22 cellular contexts compared by ENCODE assay signal in genomic region chr1:37461698-37462436, GRCh38. TPM values are rescaled to one million over a fixed set of nuclear protein-coding genes. Genes with fewer than 3 reads are reported as not detected.
DNase-seq lines count a peak whose midpoint lies in the region; ATAC-seq, FAIRE-seq and TF ChIP-seq lines count a peak whose summit lies in the region.
"Had no signal": no experiment of that assay in that cellular context is flagged by ENCODE, and none has a peak within 500 bp of the region (broad histone marks: within the 10 kb centered on the region; RNA-seq: fewer than 3 reads in every experiment).

No MANE protein-coding gene starts in this region.

- H3K4me3 ChIP-seq in HepG2 (replicated peaks in 1 of 3; ENCODE audit: insufficient read depth in 1 of 3, low read depth in 2 of 3, low read length in 3 of 3) (no peak overlapping the region), right lobe of liver (no peak overlapping the region), fibroblast of pulmonary artery (replicated peaks; ENCODE audit: low read depth, low read length) (no peak overlapping the region), vagina (no peak overlapping the region), GM23338 (no peak overlapping the region)

- no peak overlapping the region for H2AFZ ChIP-seq in HepG2 (ENCODE audit: low read length)
- H2AFZ ChIP-seq in GM23338 = no peak overlapping the region

- H3K27me3 ChIP-seq in HepG2 (ENCODE audit: control insufficient read depth in 1 of 2, insufficient read depth in 2 of 2, low read length in 2 of 2) = no peaks in the 10 kb centered on the region
- H3K27me3 ChIP-seq in right lobe of liver = no peaks in the 10 kb centered on the region
- no peaks in the 10 kb centered on the region for H3K27me3 ChIP-seq in vagina
- no peaks in the 10 kb centered on the region for H3K27me3 ChIP-seq in GM23338 (ENCODE audit: insufficient read depth)
- H3K27me3 ChIP-seq: BE2C had no signal

- H3K9me3 Mint-ChIP-seq in GM23338 = no peaks in the 10 kb centered on the region
- H3K9me3 Mint-ChIP-seq: CD4-positive, alpha-beta T cell; HFFc6 had no signal

- H3K4me2 ChIP-seq in HepG2 (ENCODE audit: low read depth, low read length) = peak overlapping the region; percentile 37
- H3K4me2 ChIP-seq in GM23338 = no peak overlapping the region

- H3K36me3 Mint-ChIP-seq in GM23338 (ENCODE audit: low read depth) = no peaks in the 10 kb centered on the region

- H3K36me3 ChIP-seq in HepG2 (replicated peaks in 1 of 2; ENCODE audit: control insufficient read depth in 1 of 2, insufficient read depth in 2 of 2, low read length in 2 of 2) = no peaks in the 10 kb centered on the region
- H3K36me3 ChIP-seq in right lobe of liver = no peaks in the 10 kb centered on the region
- H3K36me3 ChIP-seq in vagina = no peaks in the 10 kb centered on the region
- no peaks in the 10 kb centered on the region for H3K36me3 ChIP-seq in GM23338 (ENCODE audit: insufficient read depth)
- H3K36me3 ChIP-seq: BE2C had no signal

- TF ChIP-seq RAD21 in HepG2 (CRISPR knock-in tag; IDR thresholded peaks at IDR 0.05) = no peak

- H3K27ac ChIP-seq in HepG2 (ENCODE audit: extremely low read length, insufficient read depth, low read length) (no peak overlapping the region), right lobe of liver (no peak overlapping the region), VCaP (peak overlapping the region; percentile 86; the same call in 1 of the 2 replicates), vagina (no peak overlapping the region), GM23338 (ENCODE audit: low read depth) (no peak overlapping the region)
- H3K27ac ChIP-seq: HL-60 had no signal

- peaks cover 8% of the 10 kb centered on the region for H3K27me3 Mint-ChIP-seq in GM23338 (ENCODE audit: insufficient read depth, low read depth, poor library complexity)
- H3K27me3 Mint-ChIP-seq: CD4-positive, alpha-beta T cell had no signal

- FAIRE-seq in HepG2 (lab: Jason Lieb, UNC) = no peak
- FAIRE-seq: D721Med, G401.6, GM12892, GM18507 had no signal

- CTCF ChIA-PET in HepG2 (lab: Yijun Ruan, JAX; ENCODE audit: low intra/inter-chr PET ratio, low total read pairs) = no interaction called here

- H3K9me2 ChIP-seq in GM23338 (ENCODE audit: insufficient read depth) = no peaks in the 10 kb centered on the region

- intact Hi-C loops in HepG2 (cut with micrococcal nuclease; ENCODE audit: unreplicated experiment) = no loop called here
- intact Hi-C loops in right lobe of liver (cut with DNase I) = no loop called here
- intact Hi-C loops in vagina (cut with DNase I) = no loop called here

- H3K9me3 ChIP-seq in HepG2 (ENCODE audit: low read length) = no peaks in the 10 kb centered on the region
- H3K9me3 ChIP-seq in right lobe of liver = no peaks in the 10 kb centered on the region
- no peaks in the 10 kb centered on the region for H3K9me3 ChIP-seq in vagina
- H3K9me3 ChIP-seq: BE2C, Caco-2 had no signal

- H4K20me1 ChIP-seq in HepG2 (ENCODE audit: insufficient read depth, low read length) = no peaks in the 10 kb centered on the region
- H4K20me1 ChIP-seq in GM23338 (replicated peaks; ENCODE audit: insufficient read depth) = no peaks in the 10 kb centered on the region

- H3F3A ChIP-seq in GM23338 (replicated peaks; ENCODE audit: low read depth) = no peaks in the 10 kb centered on the region

- TF ChIP-seq EP300 in HepG2 (IDR thresholded peaks at IDR 0.05; ENCODE audit: low read depth in 2 of 2, low read length in 2 of 2) (peak in 1 of 2 experiments; percentile 53; a peak in 2 of 4 replicates), HepG2 (CRISPR knock-in tag; IDR thresholded peaks at IDR 0.05; ENCODE audit: borderline replicate concordance) (no peak)

- ATAC-seq in HepG2 (peak; percentile 84), right lobe of liver (no peak), GM23338 (no peak)
- ATAC-seq: HCT116 had no signal

- no peak for TF ChIP-seq POLR2A in HepG2 (IDR thresholded peaks at IDR 0.05; ENCODE audit: insufficient read depth in 1 of 2, low read depth in 2 of 2, low read length in 2 of 2)
- no peak for TF ChIP-seq POLR2A in right lobe of liver (IDR thresholded peaks at IDR 0.05)
- TF ChIP-seq POLR2A in vagina (IDR thresholded peaks at IDR 0.05) = no peak

- H3K79me2 ChIP-seq in HepG2 (ENCODE audit: insufficient read depth, low read length) (no peaks in the 10 kb centered on the region), GM23338 (replicated peaks; ENCODE audit: insufficient read depth) (no peaks in the 10 kb centered on the region)

- WGBS in HepG2 (ENCODE audit: low lambda C conversion rate) = 34% methylated on average over 9 of the region's 9 CpGs
- 71% methylated on average over 7 of the region's 9 CpGs for WGBS in right lobe of liver (ENCODE audit: insufficient coverage, low coverage, low lambda C conversion rate, missing lambda C conversion rate)

- no peak overlapping the region for H3K27ac Mint-ChIP-seq in GM23338
- H3K27ac Mint-ChIP-seq: CD4-positive, alpha-beta T cell; HFFc6 had no signal

- in situ Hi-C loops in HepG2 (cut with HindIII; ENCODE audit: extremely low pct_ligation_motif_present, low pct_unique_long_range_greater_than_20kb) = no loop called here

- POLR2A ChIA-PET in HepG2 (lab: Yijun Ruan, JAX) = no interaction called here

- TF ChIP-seq CTCF in HepG2 (CRISPR knock-in tag; IDR thresholded peaks at IDR 0.05) (no peak), right lobe of liver (IDR thresholded peaks at IDR 0.05) (no peak), VCaP (conservative IDR thresholded peaks at IDR 0.05) (no peak), fibroblast of pulmonary artery (IDR thresholded peaks at IDR 0.05; ENCODE audit: low read length, missing control alignments) (no peak), vagina (IDR thresholded peaks at IDR 0.05) (no peak), GM23338 (conservative IDR thresholded peaks at IDR 0.05; ENCODE audit: low read depth in 2 of 2) (no peak)

- BruUV-seq in HepG2 (replicated peaks; lab: Mats Ljungman, UMichigan) = no TSS peak

- no peak overlapping the region for H3K9ac ChIP-seq in HepG2 (ENCODE audit: insufficient read depth, low read depth, low read length)

- H3K4me1 ChIP-seq in HepG2 (ENCODE audit: insufficient read depth, low read length) (peaks cover 26% of the 10 kb centered on the region), right lobe of liver (peaks cover 0 to 26% (median 3%) of the 10 kb centered on the region in 4 donors), vagina (peaks cover 6% of the 10 kb centered on the region), GM23338 (ENCODE audit: insufficient read depth) (no peaks in the 10 kb centered on the region)
- H3K4me1 ChIP-seq: BE2C, Caco-2 had no signal

- peaks cover 6% of the 10 kb centered on the region; the same call in 2 of the 3 replicates for H3K4me1 Mint-ChIP-seq in GM23338

- DNase-seq in HepG2 (ENCODE audit: low spot score) = peak; percentile 48
- DNase-seq in right lobe of liver = no peak
- DNase-seq in fibroblast of pulmonary artery (ENCODE audit: low read depth) = peak; percentile 58
- DNase-seq in vagina (ENCODE audit: extremely low spot score in 2 of 2) = no peak
- no peak for DNase-seq in iPS-NIHi11 (ENCODE audit: low spot score)
- DNase-seq in GM23338 (ENCODE audit: low spot score) = no peak
- DNase-seq: ACHN; BE2C; C1 segment of cervical spinal cord; Caco-2; CD4-positive, alpha-beta T cell; GOT3; H7; HFFc6; IMR-90 had no signal

- H3K4me3 Mint-ChIP-seq in GM23338 = no peak overlapping the region
- H3K4me3 Mint-ChIP-seq: CD4-positive, alpha-beta T cell; HFFc6 had no signal

RNA-seq across cellular contexts. Expression of gene ZC3H12A, which starts 12.5 kb away (rescaled TPM):
- total RNA-seq in HepG2 (2016; rRNA removed; fragmentation: Illumina TruSeq; extraction: Trizol) = 4.2 and 6.8 TPM in 2 replicates
- 1.2 and 1.8 TPM in 2 replicates for total RNA-seq in HepG2 (2016; cell fraction: cytosol; rRNA removed; fragmentation: Illumina TruSeq; extraction: Trizol; ENCODE audit: low read depth)
- total RNA-seq in HepG2 (2016; cell fraction: insoluble cytoplasmic fraction; rRNA removed; fragmentation: Illumina TruSeq; extraction: Trizol) = 3.9 and 5.9 TPM in 2 replicates
- total RNA-seq in HepG2 (2016; cell fraction: membrane; rRNA removed; fragmentation: Illumina TruSeq; extraction: Trizol) = 2.6 and 3.2 TPM in 2 replicates
- 8.0 and 8.9 TPM in 2 replicates for total RNA-seq in HepG2 (2016; cell fraction: nucleus; rRNA removed; fragmentation: Illumina TruSeq; extraction: Trizol)
- 13.3 and 21.1 TPM in 2 replicates for polyA plus RNA-seq in HepG2 (2011; rRNA removed)
- polyA plus RNA-seq in HepG2 (2011; cell fraction: cytosol; rRNA removed) = 11.9 and 13.7 TPM in 2 replicates
- polyA plus RNA-seq in HepG2 (2011; cell fraction: nucleus; rRNA removed) = 45.8 and 63.2 TPM in 2 replicates
- 3.7 and 6.2 TPM in 2 replicates for polyA plus RNA-seq in HepG2 (2012)
- polyA plus RNA-seq in HepG2 (2016; cell fraction: cytosol; fragmentation: Illumina TruSeq; extraction: Trizol; ENCODE audit: low read depth) = 0.97 and 1.0 TPM in 2 replicates
- polyA plus RNA-seq in HepG2 (2016; cell fraction: insoluble cytoplasmic fraction; fragmentation: Illumina TruSeq; extraction: Trizol; ENCODE audit: low read depth) = 5.6 and 5.9 TPM in 2 replicates
- 2.2 and 2.6 TPM in 2 replicates for polyA plus RNA-seq in HepG2 (2016; cell fraction: membrane; fragmentation: Illumina TruSeq; extraction: Trizol; ENCODE audit: low read depth)
- polyA plus RNA-seq in HepG2 (2016; cell fraction: nucleus; fragmentation: Illumina TruSeq; extraction: Trizol; ENCODE audit: insufficient read depth, low read depth) = 17.0 and 18.8 TPM in 2 replicates
- polyA minus RNA-seq in HepG2 (2011; rRNA and poly(A)+ RNA removed; ENCODE audit: low replicate concordance) = 12.1 and 39.9 TPM in 2 replicates
- 5.1 and 5.8 TPM in 2 replicates for polyA minus RNA-seq in HepG2 (2011; cell fraction: cytosol; rRNA and poly(A)+ RNA removed)
- 8.0 and 14.0 TPM in 2 replicates for polyA minus RNA-seq in HepG2 (2011; cell fraction: nucleus; rRNA and poly(A)+ RNA removed)
- total RNA-seq in right lobe of liver = 10 to 100 TPM in 3 of 6 experiments, 1 to 10 TPM in 3; 2.7 to 21.9 (median 8.3) TPM
- 51.6 TPM for total RNA-seq in vagina
- total RNA-seq in GM23338 (2014; rRNA removed; shearing (Covaris generic)) = 7.0 and 9.3 TPM in 2 replicates
- polyA plus RNA-seq in GM23338 (2016; fragmentation: Nextera tagmentation; extraction: Ambion mirVana) = 7.3 and 9.0 TPM in 2 replicates

RNA-seq across cellular contexts. Expression of gene MEAF6, which starts 52.7 kb away (rescaled TPM):
- 45.6 and 67.6 TPM in 2 replicates for total RNA-seq in HepG2 (2016; rRNA removed; fragmentation: Illumina TruSeq; extraction: Trizol)
- total RNA-seq in HepG2 (2016; cell fraction: cytosol; rRNA removed; fragmentation: Illumina TruSeq; extraction: Trizol; ENCODE audit: low read depth) = 19.8 and 20.4 TPM in 2 replicates
- 47.7 and 62.7 TPM in 2 replicates for total RNA-seq in HepG2 (2016; cell fraction: insoluble cytoplasmic fraction; rRNA removed; fragmentation: Illumina TruSeq; extraction: Trizol)
- 37.7 and 38.7 TPM in 2 replicates for total RNA-seq in HepG2 (2016; cell fraction: membrane; rRNA removed; fragmentation: Illumina TruSeq; extraction: Trizol)
- 28.0 and 36.7 TPM in 2 replicates for total RNA-seq in HepG2 (2016; cell fraction: nucleus; rRNA removed; fragmentation: Illumina TruSeq; extraction: Trizol)
- polyA plus RNA-seq in HepG2 (2011; rRNA removed) = 24.6 and 29.5 TPM in 2 replicates
- polyA plus RNA-seq in HepG2 (2011; cell fraction: cytosol; rRNA removed) = 16.3 and 30.1 TPM in 2 replicates
- polyA plus RNA-seq in HepG2 (2011; cell fraction: nucleus; rRNA removed) = 17.5 and 23.0 TPM in 2 replicates
- polyA plus RNA-seq in HepG2 (2012) = 26.8 and 30.1 TPM in 2 replicates
- 19.7 and 22.4 TPM in 2 replicates for polyA plus RNA-seq in HepG2 (2016; cell fraction: cytosol; fragmentation: Illumina TruSeq; extraction: Trizol; ENCODE audit: low read depth)
- polyA plus RNA-seq in HepG2 (2016; cell fraction: insoluble cytoplasmic fraction; fragmentation: Illumina TruSeq; extraction: Trizol; ENCODE audit: low read depth) = 79.9 and 89.9 TPM in 2 replicates
- 34.2 and 35.5 TPM in 2 replicates for polyA plus RNA-seq in HepG2 (2016; cell fraction: membrane; fragmentation: Illumina TruSeq; extraction: Trizol; ENCODE audit: low read depth)
- 43.7 and 52.2 TPM in 2 replicates for polyA plus RNA-seq in HepG2 (2016; cell fraction: nucleus; fragmentation: Illumina TruSeq; extraction: Trizol; ENCODE audit: insufficient read depth, low read depth)
- 5.8 and 11.9 TPM in 2 replicates for polyA minus RNA-seq in HepG2 (2011; rRNA and poly(A)+ RNA removed; ENCODE audit: low replicate concordance)
- 13.2 and 14.9 TPM in 2 replicates for polyA minus RNA-seq in HepG2 (2011; cell fraction: cytosol; rRNA and poly(A)+ RNA removed)
- polyA minus RNA-seq in HepG2 (2011; cell fraction: nucleus; rRNA and poly(A)+ RNA removed) = 37.2 and 43.1 TPM in 2 replicates
- total RNA-seq in right lobe of liver = 10 to 100 TPM; 12.9 to 55.9 (median 32.8) TPM
- 54.5 TPM for total RNA-seq in vagina
- 58.9 and 64.5 TPM in 2 replicates for total RNA-seq in GM23338 (2014; rRNA removed; shearing (Covaris generic))
- polyA plus RNA-seq in GM23338 (2016; fragmentation: Nextera tagmentation; extraction: Ambion mirVana) = 53.5 and 60.1 TPM in 2 replicates

Comparison
In these comparisons a context has a peak if more than half of its experiments do, and no peak if none do; other contexts are left out.
1. DNase-seq: peak in HepG2 (single experiment) and fibroblast of pulmonary artery (single experiment); none in right lobe of liver (0 of 3), vagina (0 of 2), iPS-NIHi11 (single experiment) and GM23338 (single experiment).